1 cellular context compared by ENCODE assay signal in genomic region chr16:10938844-10939648, GRCh38.
TF ChIP-seq lines count a peak whose summit lies in the region.

No MANE protein-coding gene starts in this region.

TF ChIP-seq in HepG2, 621 proteins besides CTCF, POLR2A, EP300 and RAD21 (continued from another document):
- TF ChIP-seq ZGPAT (CRISPR knock-in tag; IDR thresholded peaks at IDR 0.05), result peak; percentile 48; the same call in 1 of the 2 replicates
- TF ChIP-seq HNF4A (CRISPR knock-in tag; IDR thresholded peaks at IDR 0.05), result peak; percentile 91
- no peak for TF ChIP-seq ATF5 (CRISPR knock-in tag; IDR thresholded peaks at IDR 0.05; ENCODE audit: low read depth)
- TF ChIP-seq SIN3A (IDR thresholded peaks at IDR 0.05; ENCODE audit: borderline replicate concordance, low read depth, low read length), result no peak
- TF ChIP-seq CEBPZ (IDR thresholded peaks at IDR 0.05; ENCODE audit: low read length), result no peak
- 0 out of 2 replicates have a peak, but pooled peaks have one; percentile 43 for TF ChIP-seq ZC3H13 (CRISPR knock-in tag; IDR thresholded peaks at IDR 0.05)
- peak; percentile 68; the same call in 1 of the 2 replicates for TF ChIP-seq IKZF5 (CRISPR knock-in tag; IDR thresholded peaks at IDR 0.05)
- TF ChIP-seq DPF2 (CRISPR knock-in tag; IDR thresholded peaks at IDR 0.05; ENCODE audit: borderline replicate concordance, low read depth), result peak; percentile 50; the same call in 1 of the 2 replicates
- no peak for TF ChIP-seq MAF1 (CRISPR knock-in tag; IDR thresholded peaks at IDR 0.05; ENCODE audit: borderline replicate concordance)
- TF ChIP-seq ZNF614 (CRISPR knock-in tag; IDR thresholded peaks at IDR 0.05; ENCODE audit: borderline replicate concordance), result peak; percentile 64; the same call in 1 of the 2 replicates
- no peak for TF ChIP-seq ZNF589 (CRISPR knock-in tag; conservative IDR thresholded peaks at IDR 0.05)
- 0 out of 2 replicates have a peak, but pooled peaks have one; percentile 33 for TF ChIP-seq HBP1 (CRISPR knock-in tag; IDR thresholded peaks at IDR 0.05; ENCODE audit: low read depth)
- 0 out of 2 replicates have a peak, but pooled peaks have one; percentile 19 for TF ChIP-seq PHF8 (CRISPR knock-in tag; IDR thresholded peaks at IDR 0.05)
- no peak for TF ChIP-seq NFKBIZ (CRISPR knock-in tag; IDR thresholded peaks at IDR 0.05)
- no peak for TF ChIP-seq KDM1A (CRISPR knock-in tag; IDR thresholded peaks at IDR 0.05)
- TF ChIP-seq SPEN (CRISPR knock-in tag; IDR thresholded peaks at IDR 0.05; ENCODE audit: low read depth), result peak; percentile 53; the same call in 1 of the 2 replicates
- TF ChIP-seq ARID4A (CRISPR knock-in tag; IDR thresholded peaks at IDR 0.05; ENCODE audit: borderline replicate concordance), result peak; percentile 70
- TF ChIP-seq NFE2 (CRISPR knock-in tag; IDR thresholded peaks at IDR 0.05), result no peak
- 0 out of 2 replicates have a peak, but pooled peaks have one; percentile 15 for TF ChIP-seq SIX4 (CRISPR knock-in tag; IDR thresholded peaks at IDR 0.05)
- TF ChIP-seq ERF (CRISPR knock-in tag; IDR thresholded peaks at IDR 0.05), result 0 out of 2 replicates have a peak, but pooled peaks have one; percentile 19
- no peak for TF ChIP-seq ZNF768 (CRISPR knock-in tag; IDR thresholded peaks at IDR 0.05)
- 0 out of 2 replicates have a peak, but pooled peaks have one; percentile 55 for TF ChIP-seq KDM5B (CRISPR knock-in tag; IDR thresholded peaks at IDR 0.05; ENCODE audit: borderline replicate concordance)
- TF ChIP-seq ZSCAN5A (CRISPR knock-in tag; IDR thresholded peaks at IDR 0.05; ENCODE audit: borderline replicate concordance), result 0 out of 2 replicates have a peak, but pooled peaks have one; percentile 18
- TF ChIP-seq ZNF564 (CRISPR knock-in tag; IDR thresholded peaks at IDR 0.05), result no peak
- TF ChIP-seq GATAD2A (CRISPR knock-in tag; IDR thresholded peaks at IDR 0.05), result peak; percentile 37; the same call in 1 of the 2 replicates
- TF ChIP-seq ZNF205 (CRISPR knock-in tag; IDR thresholded peaks at IDR 0.05), result 0 out of 2 replicates have a peak, but pooled peaks have one; percentile 18
- peak; percentile 20 for TF ChIP-seq PRPF4 (IDR thresholded peaks at IDR 0.05; ENCODE audit: low read depth, low read length, poor library complexity, severe bottlenecking)
- TF ChIP-seq SALL1 (CRISPR knock-in tag; IDR thresholded peaks at IDR 0.05), result 0 out of 2 replicates have a peak, but pooled peaks have one; percentile 16
